ENCODE assay signal across 11 cellular contexts in genomic region chr5:136123236-136123768, GRCh38. TPM values are rescaled to one million over a fixed set of nuclear protein-coding genes. Genes with fewer than 3 reads are reported as not detected.
DNase-seq lines count a peak whose midpoint lies in the region; FAIRE-seq and TF ChIP-seq lines count a peak whose summit lies in the region.
"Had no signal": no experiment of that assay in that cellular context is flagged by ENCODE, and none has a peak within 500 bp of the region (broad histone marks: within the 10 kb centered on the region; RNA-seq: fewer than 3 reads in every experiment).

No MANE protein-coding gene starts in this region.

- no peaks in the 10 kb centered on the region for H3K79me2 ChIP-seq in endothelial cell of umbilical vein (ENCODE audit: control insufficient read depth, insufficient read depth, low read length)

- DNase-seq in HT1080 (ENCODE audit: low read depth) (peak; percentile 83), NCI-H460 (ENCODE audit: extremely low read depth, low read depth) (peak; percentile 46), endothelial cell of umbilical vein (ENCODE audit: low read depth, low spot score) (no peak), prostate gland (ENCODE audit: low spot score) (peak; percentile 56), BE2C (no peak), NAMALWA (ENCODE audit: low spot score) (no peak)
- DNase-seq in activated CD4-positive, alpha-beta T cell treated with anti-CD3 and anti-CD28 coated beads, Interleukin-2, amount 50 U/mL, for 4 hours = no peak
- DNase-seq: NCI-H526 treated with DMSO at 0.1 percent for 48 hours had no signal

- BruUV-seq in endothelial cell of umbilical vein (replicated peaks; lab: Mats Ljungman, UMichigan) = no TSS peak

- no peak overlapping the region for H3K4me2 ChIP-seq in endothelial cell of umbilical vein (ENCODE audit: insufficient read depth, low read length)

- no peak overlapping the region for H2AFZ ChIP-seq in endothelial cell of umbilical vein (ENCODE audit: low read depth, low read length)

- TF ChIP-seq POLR2A in endothelial cell of umbilical vein (IDR thresholded peaks at IDR 0.05; ENCODE audit: low read depth, low read length) (no peak), prostate gland (IDR thresholded peaks at IDR 0.05) (no peak)

- 44% methylated on average over 1 of the region's 1 CpG for WGBS in prostate gland

- no peak for TF ChIP-seq CTCF in endothelial cell of umbilical vein (IDR thresholded peaks at IDR 0.05; ENCODE audit: extremely low read depth in 1 of 2, insufficient read depth in 1 of 2, low read depth in 1 of 2, low read length in 2 of 2)
- no peak for TF ChIP-seq CTCF in prostate gland (IDR thresholded peaks at IDR 0.05)
- no peak for TF ChIP-seq CTCF in BE2C (IDR thresholded peaks at IDR 0.05; ENCODE audit: low read depth, low read length)

- H3K9me1 ChIP-seq in endothelial cell of umbilical vein (replicated peaks; ENCODE audit: control insufficient read depth, extremely low read depth, insufficient read depth, low read length) = no peaks in the 10 kb centered on the region

- H3K4me1 ChIP-seq in endothelial cell of umbilical vein (ENCODE audit: control insufficient read depth, extremely low read depth, insufficient read depth, low read length) (no peaks in the 10 kb centered on the region), prostate gland (replicated peaks) (no peaks in the 10 kb centered on the region), BE2C (no peaks in the 10 kb centered on the region)
- H3K4me1 ChIP-seq: esophagus muscularis mucosa had no signal

- POLR2A ChIA-PET in endothelial cell of umbilical vein (lab: Charles Lee) = no interaction called here

- intact Hi-C loops in endothelial cell of umbilical vein (cut with micrococcal nuclease) (no loop called here), prostate gland (cut with DNase I) (no loop called here)

- H3K27me3 ChIP-seq in endothelial cell of umbilical vein (ENCODE audit: control insufficient read depth in 2 of 2, insufficient read depth in 2 of 2, low read length in 2 of 2) = peaks cover 14 to 23% of the 10 kb centered on the region in 2 experiments
- H3K27me3 ChIP-seq in prostate gland (replicated peaks; ENCODE audit: insufficient read depth) = no peaks in the 10 kb centered on the region
- peaks cover 17% of the 10 kb centered on the region for H3K27me3 ChIP-seq in BE2C
- H3K27me3 ChIP-seq: esophagus muscularis mucosa had no signal

- no peak overlapping the region for H3K9ac ChIP-seq in endothelial cell of umbilical vein (replicated peaks; ENCODE audit: extremely low read depth, insufficient read depth, low read length)

- CTCF ChIA-PET in endothelial cell of umbilical vein (lab: Charles Lee) = interaction anchor here (1.3 kb wide), 1 partner anchor 11 kb away, joined by 4 read pairs; no protein-coding TSS in a partner anchor

- no peak for FAIRE-seq in endothelial cell of umbilical vein (lab: Jason Lieb, UNC)
- FAIRE-seq: GM18507 had no signal

- H3K27ac ChIP-seq in endothelial cell of umbilical vein (ENCODE audit: insufficient read depth, low read depth, low read length) (no peak overlapping the region), prostate gland (no peak overlapping the region)
- H3K27ac ChIP-seq: esophagus muscularis mucosa, thoracic aorta had no signal

- H4K20me1 ChIP-seq in endothelial cell of umbilical vein (replicated peaks; ENCODE audit: control insufficient read depth, extremely low read depth, insufficient read depth, low read length) = no peaks in the 10 kb centered on the region

- dilution Hi-C loops in endothelial cell of umbilical vein (cut with MboI; ENCODE audit: extremely low pct_ligation_motif_present, low sequenced_read_pairs) = no loop called here

- no peaks in the 10 kb centered on the region for H3K36me3 ChIP-seq in endothelial cell of umbilical vein (ENCODE audit: control insufficient read depth in 2 of 2, extremely low read depth in 1 of 2, insufficient read depth in 2 of 2, low read length in 2 of 2)
- no peaks in the 10 kb centered on the region for H3K36me3 ChIP-seq in prostate gland
- H3K36me3 ChIP-seq in BE2C = no peaks in the 10 kb centered on the region
- H3K36me3 ChIP-seq: esophagus muscularis mucosa, thoracic aorta had no signal

- H3K9me3 ChIP-seq in endothelial cell of umbilical vein (replicated peaks; ENCODE audit: control insufficient read depth, insufficient read depth, low read length) (no peaks in the 10 kb centered on the region), prostate gland (no peaks in the 10 kb centered on the region), BE2C (no peaks in the 10 kb centered on the region)
- H3K9me3 ChIP-seq: esophagus muscularis mucosa, thoracic aorta had no signal

- H3K4me3 ChIP-seq in endothelial cell of umbilical vein (replicated peaks in 1 of 3; ENCODE audit: insufficient read depth in 1 of 3, low read depth in 1 of 3, low read length in 3 of 3) (no peak overlapping the region), prostate gland (no peak overlapping the region), BE2C (ENCODE audit: low read depth, low read length) (no peak overlapping the region)
- H3K4me3 ChIP-seq: esophagus muscularis mucosa, thoracic aorta had no signal

TF ChIP-seq in endothelial cell of umbilical vein, 7 proteins besides CTCF, POLR2A, EP300 and RAD21:
- no peak for TF ChIP-seq MAX (IDR thresholded peaks at IDR 0.05; ENCODE audit: insufficient read depth, insufficient read length)
- TF ChIP-seq FOS (IDR thresholded peaks at IDR 0.05; ENCODE audit: borderline replicate concordance, insufficient read depth, low read length) = peak; percentile 38

RNA-seq across cellular contexts. Expression of gene SMAD5, which starts 9.3 kb away (rescaled TPM):
- 57.0 and 67.8 TPM in 2 replicates for total RNA-seq in HT1080 (2014; rRNA removed; shearing (Covaris generic))
- 31.6 and 43.9 TPM in 2 replicates for polyA plus RNA-seq in HT1080 (2015; cell fraction: cytosol; rRNA removed)
- 44.1 and 58.2 TPM in 2 replicates for polyA plus RNA-seq in HT1080 (2015; cell fraction: nucleus; rRNA removed)
- total RNA-seq in NCI-H460 (2014; rRNA removed; shearing (Covaris generic)) = 52.9 and 57.9 TPM in 2 replicates
- polyA plus RNA-seq in NCI-H460 (2014; cell fraction: nucleus; rRNA removed) = 33.4 and 55.5 TPM in 2 replicates
- 65.4 and 66.0 TPM in 2 replicates for total RNA-seq in endothelial cell of umbilical vein
- polyA plus RNA-seq in endothelial cell of umbilical vein = 26.0 and 27.1 TPM in 2 replicates
- 25.1 and 27.4 TPM in 2 replicates for polyA plus RNA-seq in endothelial cell of umbilical vein (2011; cell fraction: cytosol; rRNA removed)
- polyA plus RNA-seq in endothelial cell of umbilical vein (2011; cell fraction: nucleus; rRNA removed) = 29.4 and 52.4 TPM in 2 replicates
- polyA plus RNA-seq in endothelial cell of umbilical vein (2012) = 27.0 and 40.5 TPM in 2 replicates
- 80.9 and 117 TPM in 2 replicates for polyA minus RNA-seq in endothelial cell of umbilical vein
- 60.4 TPM for polyA minus RNA-seq in endothelial cell of umbilical vein (2011; cell fraction: cytosol; rRNA and poly(A)+ RNA removed)
- 53.9 and 78.1 TPM in 2 replicates for polyA minus RNA-seq in endothelial cell of umbilical vein (2011; cell fraction: nucleus; rRNA and poly(A)+ RNA removed)
- 10 to 100 TPM; 34.2 to 37.3 TPM for total RNA-seq in prostate gland
- polyA plus RNA-seq in BE2C (2012; ENCODE audit: insufficient read depth, insufficient read length, low read depth) = 30.2 TPM

Comparison
In these comparisons a context has a peak if more than half of its experiments do, and no peak if none do; other contexts are left out.
1. DNase-seq: peak in HT1080 (single experiment), NCI-H460 (single experiment) and prostate gland (single experiment); none in endothelial cell of umbilical vein (single experiment), BE2C (single experiment), NAMALWA (single experiment) and activated CD4-positive, alpha-beta T cell treated with anti-CD3 and anti-CD28 coated beads, Interleukin-2, amount 50 U/mL, for 4 hours (0 of 2).